14 cellular contexts compared by ENCODE assay signal in genomic region chr11:131977231-131977630, GRCh38.
DNase-seq lines count a peak whose midpoint lies in the region; ATAC-seq and TF ChIP-seq lines count a peak whose summit lies in the region.
"Had no signal": no experiment of that assay in that cellular context is flagged by ENCODE, and none has a peak within 500 bp of the region (broad histone marks: within the 10 kb centered on the region; RNA-seq: fewer than 3 reads in every experiment).

No MANE protein-coding gene starts in this region.

- H3K23ac ChIP-seq in trophoblast cell (ENCODE audit: low read length): no peak overlapping the region

- H3K27ac Mint-ChIP-seq in WTC11: peak overlapping the region; percentile 91
- no peak overlapping the region for H3K27ac Mint-ChIP-seq in activated T-cell treated with anti-CD3 and anti-CD28 coated beads, Interleukin-2, amount 50 U/mL, for 24 hours
- H3K27ac Mint-ChIP-seq: activated naive CD8-positive, alpha-beta T cell; effector memory CD8-positive, alpha-beta T cell; T-helper 1 cell treated with Interleukin-12 subunit alpha and Interleukin-12 subunit beta and Interleukin-4 antibody, amounts not matched to agents 30 μg/mL and 1 μg/mL, for 36 hours had no signal

- H2AFZ ChIP-seq in trophoblast cell (ENCODE audit: insufficient read depth, low read length, poor library complexity): no peak overlapping the region

- no peak overlapping the region for H4K91ac ChIP-seq in trophoblast cell (ENCODE audit: low read depth, low read length)

- H3K9ac ChIP-seq in trophoblast cell (ENCODE audit: low read length): no peak overlapping the region

- TF ChIP-seq CTCF in WTC11 (IDR thresholded peaks at IDR 0.05) (no peak), fibroblast of pulmonary artery (IDR thresholded peaks at IDR 0.05; ENCODE audit: low read length, missing control alignments) (no peak), left ventricle myocardium inferior (IDR thresholded peaks at IDR 0.05; ENCODE audit: borderline replicate concordance) (no peak)

- DNase-seq in GM04504 (ENCODE audit: low read depth) (peak; percentile 27), WTC11 (ENCODE audit: low spot score) (no peak), fibroblast of pulmonary artery (ENCODE audit: low read depth) (peak; percentile 23), trophoblast cell (peak; percentile 7 to 19), left ventricle myocardium inferior (no peak)
- no peak for DNase-seq in stimulated activated CD8-positive, alpha-beta memory T cell treated with anti-CD3 and anti-CD28 coated beads, Interleukin-4, amount 100 ng/mL, for 48 hours
- DNase-seq in activated T-cell treated with anti-CD3 and anti-CD28 coated beads, Interleukin-2, amount 50 U/mL, for 24 hours: no peak
- DNase-seq: activated CD8-positive, alpha-beta memory T cell treated with anti-CD3 and anti-CD28 coated beads for 24 hours; effector memory CD8-positive, alpha-beta T cell; NCI-H1694; stimulated activated naive CD4-positive, alpha-beta T cell had no signal

- H3K36me3 Mint-ChIP-seq in WTC11: no peaks in the 10 kb centered on the region
- H3K36me3 Mint-ChIP-seq in activated T-cell treated with anti-CD3 and anti-CD28 coated beads, Interleukin-2, amount 50 U/mL, for 24 hours (ENCODE audit: low read depth): no peaks in the 10 kb centered on the region
- H3K36me3 Mint-ChIP-seq: activated naive CD8-positive, alpha-beta T cell had no signal

- H3K4ac ChIP-seq in trophoblast cell (ENCODE audit: low read depth, low read length): no peak overlapping the region

- H3K14ac ChIP-seq in trophoblast cell (ENCODE audit: low read length): no peak overlapping the region

- H4K8ac ChIP-seq in trophoblast cell (ENCODE audit: low read depth, low read length): no peak overlapping the region

- H3K79me2 ChIP-seq in trophoblast cell (ENCODE audit: control insufficient read depth, insufficient read depth, low read length, poor library complexity): no peaks in the 10 kb centered on the region

- no peak overlapping the region for H2BK12ac ChIP-seq in trophoblast cell (ENCODE audit: low read length)

- H3K4me3 Mint-ChIP-seq in WTC11: peak overlapping the region; percentile 38
- H3K4me3 Mint-ChIP-seq in activated T-cell treated with anti-CD3 and anti-CD28 coated beads, Interleukin-2, amount 50 U/mL, for 24 hours: no peak overlapping the region
- H3K4me3 Mint-ChIP-seq: activated naive CD8-positive, alpha-beta T cell; effector memory CD8-positive, alpha-beta T cell; T-helper 1 cell treated with Interleukin-12 subunit alpha and Interleukin-12 subunit beta and Interleukin-4 antibody, amounts not matched to agents 30 μg/mL and 1 μg/mL, for 36 hours had no signal

- no peaks in the 10 kb centered on the region for H3K9me3 Mint-ChIP-seq in WTC11
- no peaks in the 10 kb centered on the region for H3K9me3 Mint-ChIP-seq in activated T-cell treated with anti-CD3 and anti-CD28 coated beads, Interleukin-2, amount 50 U/mL, for 24 hours
- H3K9me3 Mint-ChIP-seq: T-helper 1 cell treated with Interleukin-12 subunit alpha and Interleukin-12 subunit beta and Interleukin-4 antibody, amounts not matched to agents 30 μg/mL and 1 μg/mL, for 36 hours had no signal

- H4K12ac ChIP-seq in trophoblast cell (ENCODE audit: low read depth, low read length): no peak overlapping the region

- H3K27me3 Mint-ChIP-seq in WTC11 (ENCODE audit: low read depth): no peaks in the 10 kb centered on the region
- no peaks in the 10 kb centered on the region for H3K27me3 Mint-ChIP-seq in activated T-cell treated with anti-CD3 and anti-CD28 coated beads, Interleukin-2, amount 50 U/mL, for 24 hours

- H3K27ac ChIP-seq in trophoblast cell (ENCODE audit: low read depth, low read length): no peak overlapping the region
- no peak overlapping the region for H3K27ac ChIP-seq in left ventricle myocardium inferior (replicated peaks)

- peaks cover 69% of the 10 kb centered on the region for H3K4me1 Mint-ChIP-seq in WTC11
- H3K4me1 Mint-ChIP-seq in activated T-cell treated with anti-CD3 and anti-CD28 coated beads, Interleukin-2, amount 50 U/mL, for 24 hours (ENCODE audit: low read depth): no peaks in the 10 kb centered on the region

- POLR2A ChIA-PET in WTC11 (lab: Charles Lee): no interaction called here

- no peak overlapping the region for H2AK5ac ChIP-seq in trophoblast cell (ENCODE audit: low read length)

- H3K79me1 ChIP-seq in trophoblast cell (ENCODE audit: low read length): no peaks in the 10 kb centered on the region

- no CpG with 5 or more reads among the region's 6 CpGs for whole genome bisulfite sequencing in trophoblast cell (ENCODE audit: extremely low coverage, insufficient coverage, insufficient read length)

- no peak overlapping the region for H3K18ac ChIP-seq in trophoblast cell (ENCODE audit: low read length)

- peak; percentile 26; the same call in 1 of the 2 replicates for ATAC-seq in WTC11
- ATAC-seq in GM19324 (IDR thresholded peaks at IDR 0.05; ENCODE audit: low FRiP score, unreplicated experiment): no peak
- ATAC-seq: effector memory CD8-positive, alpha-beta T cell had no signal

- CTCF ChIA-PET in WTC11 (lab: Charles Lee): interaction anchor here (1.0 to 1.7 kb wide), 6 partner anchors 31 to 149 kb away, joined by 3 to 7 read pairs (median 4); no protein-coding TSS in a partner anchor

- no peaks in the 10 kb centered on the region for H3K9me3 ChIP-seq in trophoblast cell (ENCODE audit: insufficient read depth, low read depth, low read length)
- no peaks in the 10 kb centered on the region for H3K9me3 ChIP-seq in left ventricle myocardium inferior (replicated peaks)

- intact Hi-C loops in left ventricle myocardium inferior (cut with micrococcal nuclease): no loop called here

- H2BK120ac ChIP-seq in trophoblast cell (ENCODE audit: insufficient read depth, low read length, poor library complexity): no peak overlapping the region

- H3K4me1 ChIP-seq in trophoblast cell (ENCODE audit: control insufficient read depth in 1 of 2, insufficient read depth in 2 of 2, low read length in 2 of 2): peaks cover 6% of the 10 kb centered on the region in 2 experiments
- no peaks in the 10 kb centered on the region for H3K4me1 ChIP-seq in left ventricle myocardium inferior

- H3K27me3 ChIP-seq in trophoblast cell (ENCODE audit: insufficient read depth, low read length) (no peaks in the 10 kb centered on the region), left ventricle myocardium inferior (ENCODE audit: low read depth) (peaks cover 59% of the 10 kb centered on the region)

- no peak overlapping the region for H3K4me3 ChIP-seq in fibroblast of pulmonary artery (replicated peaks; ENCODE audit: low read depth, low read length)
- H3K4me3 ChIP-seq in trophoblast cell (ENCODE audit: low read depth, low read length): no peak overlapping the region
- no peak overlapping the region for H3K4me3 ChIP-seq in left ventricle myocardium inferior

- no peak overlapping the region for H2BK5ac ChIP-seq in trophoblast cell (ENCODE audit: low read depth, low read length, poor library complexity)

- no peak overlapping the region for H3K4me2 ChIP-seq in trophoblast cell (ENCODE audit: low read length)

- H3K36me3 ChIP-seq in trophoblast cell (ENCODE audit: control insufficient read depth in 1 of 2, insufficient read depth in 2 of 2, low read length in 2 of 2): no peaks in the 10 kb centered on the region
- no peaks in the 10 kb centered on the region for H3K36me3 ChIP-seq in left ventricle myocardium inferior

TF ChIP-seq in WTC11, 78 proteins besides CTCF, POLR2A, EP300 and RAD21:
- TF ChIP-seq ZNF138 (CRISPR knock-in tag; conservative IDR thresholded peaks at IDR 0.05) (no peak), ZBTB21 (CRISPR knock-in tag; IDR thresholded peaks at IDR 0.05; ENCODE audit: borderline replicate concordance) (no peak), ZNF232 (CRISPR knock-in tag; IDR thresholded peaks at IDR 0.05) (no peak), TCF7 (CRISPR knock-in tag; IDR thresholded peaks at IDR 0.05; ENCODE audit: low read depth) (no peak), NR2C2 (CRISPR knock-in tag; IDR thresholded peaks at IDR 0.05) (no peak), MYBL2 (CRISPR knock-in tag; IDR thresholded peaks at IDR 0.05) (no peak), PRRX2 (CRISPR knock-in tag; IDR thresholded peaks at IDR 0.05) (no peak), TEAD4 (CRISPR knock-in tag; IDR thresholded peaks at IDR 0.05) (no peak), GABPB1 (CRISPR knock-in tag; IDR thresholded peaks at IDR 0.05) (no peak), AFF4 (CRISPR knock-in tag; IDR thresholded peaks at IDR 0.05; ENCODE audit: borderline replicate concordance) (no peak), EMX1 (CRISPR knock-in tag; IDR thresholded peaks at IDR 0.05) (no peak), RELA (CRISPR knock-in tag; IDR thresholded peaks at IDR 0.05; ENCODE audit: borderline replicate concordance) (no peak), SOX15 (CRISPR knock-in tag; IDR thresholded peaks at IDR 0.05) (no peak)
TF ChIP-seq in WTC11: peak in this region for 0.

Comparison
In these comparisons a context has a peak if more than half of its experiments do, and no peak if none do; other contexts are left out.
1. DNase-seq: peak in GM04504 (single experiment), fibroblast of pulmonary artery (single experiment) and trophoblast cell (2 of 2); none in WTC11 (single experiment), stimulated activated CD8-positive, alpha-beta memory T cell treated with anti-CD3 and anti-CD28 coated beads, Interleukin-4, amount 100 ng/mL, for 48 hours (single experiment), activated T-cell treated with anti-CD3 and anti-CD28 coated beads, Interleukin-2, amount 50 U/mL, for 24 hours (single experiment) and left ventricle myocardium inferior (single experiment).